In genomic region chr9:136678624-136679023, GRCh38 we compare ENCODE assay signal across 33 cellular contexts. TPM values are rescaled to one million over a fixed set of nuclear protein-coding genes. Genes with fewer than 3 reads are reported as not detected.
DNase-seq lines count a peak whose midpoint lies in the region; ATAC-seq and TF ChIP-seq lines count a peak whose summit lies in the region.
"Had no signal": no experiment of that assay in that cellular context is flagged by ENCODE, and none has a peak within 500 bp of the region (broad histone marks: within the 10 kb centered on the region; RNA-seq: fewer than 3 reads in every experiment).

No MANE protein-coding gene starts in this region.

- peak overlapping the region; percentile 85 for H3K27ac Mint-ChIP-seq in nephron progenitor cell
- H3K27ac Mint-ChIP-seq in stimulated activated memory B cell treated with anti-CD40 and anti-IgM and Interleukin-4, amounts not matched to agents 10 μg/mL and 1 μg/mL and 100 μg/mL, for 72 hours: no peak overlapping the region
- H3K27ac Mint-ChIP-seq: activated CD4-positive, alpha-beta memory T cell treated with anti-CD3 and anti-CD28 coated beads for 36 hours; activated naive CD4-positive, alpha-beta T cell treated with anti-CD3 and anti-CD28 coated beads for 36 hours; activated T-helper 1 cell treated with anti-CD3 and anti-CD28 coated beads, Interleukin-12 subunit alpha, Interleukin-12 subunit beta, Interleukin-2, Interleukin-4 antibody, amounts not matched to agents 30 ng/mL and 10 ng/mL and 1 ng/mL, durations not matched to agents 14 hours and 24 hours and 36 hours; CD4-positive, alpha-beta memory T cell; T-helper 1 cell treated with Interleukin-12 subunit alpha and Interleukin-12 subunit beta and Interleukin-4 antibody, amounts not matched to agents 30 μg/mL and 1 μg/mL, for 36 hours had no signal

- no peaks in the 10 kb centered on the region for H3K36me3 Mint-ChIP-seq in nephron progenitor cell (ENCODE audit: low read depth)
- H3K36me3 Mint-ChIP-seq in stimulated activated memory B cell treated with anti-CD40 and anti-IgM and Interleukin-4, amounts not matched to agents 10 μg/mL and 1 μg/mL and 100 μg/mL, for 72 hours: peaks cover 5% of the 10 kb centered on the region
- H3K36me3 Mint-ChIP-seq: activated CD4-positive, alpha-beta memory T cell treated with anti-CD3 and anti-CD28 coated beads for 36 hours; brain had no signal

- H3K27ac ChIP-seq in right atrium auricular region (peak overlapping the region; percentile 75 to 89), VCaP (peak overlapping the region; percentile 88)
- H3K27ac ChIP-seq: gastroesophageal sphincter, GM23248, hepatocyte, stomach, tibial nerve had no signal

- TF ChIP-seq CTCF in right atrium auricular region (IDR thresholded peaks at IDR 0.05) (no peak), VCaP (conservative IDR thresholded peaks at IDR 0.05) (no peak), nephron progenitor cell (IDR thresholded peaks at IDR 0.05) (no peak)

- H3K4me3 ChIP-seq in right atrium auricular region: no peak overlapping the region
- H3K4me3 ChIP-seq: gastroesophageal sphincter, GM23248, hepatocyte, pancreas, smooth muscle cell, stomach, tibial nerve had no signal

- peaks cover 0 to 42% of the 10 kb centered on the region in 2 donors for H3K4me1 ChIP-seq in right atrium auricular region

- H3K36me3 ChIP-seq in right atrium auricular region: peaks cover 20% of the 10 kb centered on the region

- peaks cover 27% of the 10 kb centered on the region for H3K4me1 Mint-ChIP-seq in nephron progenitor cell
- peaks cover 9% of the 10 kb centered on the region for H3K4me1 Mint-ChIP-seq in stimulated activated memory B cell treated with anti-CD40 and anti-IgM and Interleukin-4, amounts not matched to agents 10 μg/mL and 1 μg/mL and 100 μg/mL, for 72 hours
- H3K4me1 Mint-ChIP-seq: nephron had no signal

- H3K27me3 Mint-ChIP-seq in nephron progenitor cell (ENCODE audit: low read depth, poor library complexity): peaks cover under 1% of the 10 kb centered on the region
- no peaks in the 10 kb centered on the region for H3K27me3 Mint-ChIP-seq in stimulated activated memory B cell treated with anti-CD40 and anti-IgM and Interleukin-4, amounts not matched to agents 10 μg/mL and 1 μg/mL and 100 μg/mL, for 72 hours
- H3K27me3 Mint-ChIP-seq: activated CD4-positive, alpha-beta memory T cell treated with anti-CD3 and anti-CD28 coated beads for 36 hours; brain; CD4-positive, alpha-beta memory T cell had no signal

- ATAC-seq in stimulated activated memory B cell treated with anti-CD40 and anti-IgM and Interleukin-4, amounts not matched to agents 10 μg/mL and 1 μg/mL and 100 μg/mL, for 72 hours: no peak
- ATAC-seq: Right ventricle myocardium inferior had no signal

- no peaks in the 10 kb centered on the region for H3K27me3 ChIP-seq in right atrium auricular region
- H3K27me3 ChIP-seq: gastroesophageal sphincter, hepatocyte, pancreas, stomach, tibial nerve had no signal

- no peak overlapping the region for H3K4me3 Mint-ChIP-seq in nephron progenitor cell
- H3K4me3 Mint-ChIP-seq in stimulated activated memory B cell treated with anti-CD40 and anti-IgM and Interleukin-4, amounts not matched to agents 10 μg/mL and 1 μg/mL and 100 μg/mL, for 72 hours: no peak overlapping the region
- H3K4me3 Mint-ChIP-seq: activated CD4-positive, alpha-beta memory T cell treated with anti-CD3 and anti-CD28 coated beads for 36 hours; activated naive CD4-positive, alpha-beta T cell treated with anti-CD3 and anti-CD28 coated beads for 36 hours; activated T-helper 1 cell treated with anti-CD3 and anti-CD28 coated beads, Interleukin-12 subunit alpha, Interleukin-12 subunit beta, Interleukin-2, Interleukin-4 antibody, amounts not matched to agents 30 ng/mL and 10 ng/mL and 1 ng/mL, durations not matched to agents 14 hours and 24 hours and 36 hours; CD4-positive, alpha-beta memory T cell; nephron; T-helper 1 cell treated with Interleukin-12 subunit alpha and Interleukin-12 subunit beta and Interleukin-4 antibody, amounts not matched to agents 30 μg/mL and 1 μg/mL, for 36 hours had no signal

- H3K9me3 Mint-ChIP-seq in nephron progenitor cell: no peaks in the 10 kb centered on the region
- H3K9me3 Mint-ChIP-seq in stimulated activated memory B cell treated with anti-CD40 and anti-IgM and Interleukin-4, amounts not matched to agents 10 μg/mL and 1 μg/mL and 100 μg/mL, for 72 hours: no peaks in the 10 kb centered on the region
- H3K9me3 Mint-ChIP-seq: activated CD4-positive, alpha-beta memory T cell treated with anti-CD3 and anti-CD28 coated beads for 36 hours; activated naive CD4-positive, alpha-beta T cell treated with anti-CD3 and anti-CD28 coated beads for 36 hours; activated T-helper 1 cell treated with anti-CD3 and anti-CD28 coated beads, Interleukin-12 subunit alpha, Interleukin-12 subunit beta, Interleukin-2, Interleukin-4 antibody, amounts not matched to agents 30 ng/mL and 10 ng/mL and 1 ng/mL, durations not matched to agents 14 hours and 24 hours and 36 hours; brain; CD4-positive, alpha-beta memory T cell; nephron; T-helper 1 cell treated with Interleukin-12 subunit alpha and Interleukin-12 subunit beta and Interleukin-4 antibody, amounts not matched to agents 30 μg/mL and 1 μg/mL, for 36 hours had no signal

- H3K9me3 ChIP-seq in right atrium auricular region: no peaks in the 10 kb centered on the region
- H3K9me3 ChIP-seq: gastroesophageal sphincter, pancreas, SK-N-SH, stomach, tibial nerve had no signal

- DNase-seq in right atrium auricular region (ENCODE audit: low spot score): no peak
- DNase-seq in cardiac septum (ENCODE audit: low spot score): no peak
- no peak for DNase-seq in nephron progenitor cell
- DNase-seq in NCI-H1436 treated with DMSO at 0.1 percent for 48 hours (lab: John Stamatoyannopoulos, UW): no peak
- DNase-seq in cerebellar cortex (ENCODE audit: low spot score): no peak
- DNase-seq in glomerular visceral epithelial cell (ENCODE audit: extremely low spot score): no peak
- DNase-seq: 8988T; activated CD4-positive, alpha-beta memory T cell treated with anti-CD3 and anti-CD28 coated beads for 36 hours; activated CD4-positive, CD25-positive, alpha-beta regulatory T cell treated with anti-CD3 and anti-CD28 coated beads, Interleukin-2, amount 50 U/mL, for 72 hours; activated CD8-positive, alpha-beta memory T cell treated with anti-CD3 and anti-CD28 coated beads, Interleukin-2, amount 50 U/mL, for 4 hours; activated naive CD4-positive, alpha-beta T cell treated with anti-CD3 and anti-CD28 coated beads for 36 hours; CD4-positive, alpha-beta memory T cell; GM23248; kidney glomerular epithelial cell; NCI-H1105; NCI-H2029; NCI-H524 treated with DMSO at 0.1 percent for 48 hours; pancreas; retina; SK-N-SH; stimulated activated CD4-positive, alpha-beta T cell treated with anti-CD3 and anti-CD28 coated beads, Interleukin-1b, Interleukin-23, amount 100 ng/mL, for 48 hours; stomach had no signal

- intact Hi-C loops in cardiac septum (cut with DNase I): loop anchor here (5.0 kb wide), 2 partner anchors 44 to 176 kb away; no protein-coding TSS in a partner anchor

RNA-seq across cellular contexts. Expression of gene AGPAT2, which starts 8.6 kb away (rescaled TPM):
- 10 to 100 TPM; 71.9 to 81.9 TPM for total RNA-seq in right atrium auricular region
- 48.4 TPM for total RNA-seq in cardiac septum

RNA-seq across cellular contexts. Expression of gene EGFL7, which starts 15.9 kb away (rescaled TPM):
- total RNA-seq in right atrium auricular region (100 to 1,000 TPM; 114 to 120 TPM), cardiac septum (85.3 TPM)
- total RNA-seq: CD4-positive, alpha-beta memory T cell had no signal

RNA-seq across cellular contexts. Expression of gene DIPK1B, which starts 33.7 kb away (rescaled TPM):
- total RNA-seq in right atrium auricular region: 10 to 100 TPM; 45.1 to 45.7 TPM
- total RNA-seq in cardiac septum: 28.3 TPM
- total RNA-seq: activated CD4-positive, alpha-beta memory T cell treated with anti-CD3 and anti-CD28 coated beads for 36 hours; CD4-positive, alpha-beta memory T cell; GM23248 had no signal
